20 cellular contexts compared by ENCODE assay signal in genomic region chr17:63816669-63817068, GRCh38.
"Had no signal": no experiment of that assay in that cellular context is flagged by ENCODE, and none has a peak within 500 bp of the region (broad histone marks: within the 10 kb centered on the region; RNA-seq: fewer than 3 reads in every experiment).

No MANE protein-coding gene starts in this region.

- H3K27ac Mint-ChIP-seq: activated B cell treated with CpG ODN at 0.5 μM for 24 hours; activated CD4-positive, alpha-beta T cell treated with anti-CD3 and anti-CD28 coated beads, Interleukin-2, amount 10 ng/mL, durations not matched to agents 24 days and 14 days; activated naive CD4-positive, alpha-beta T cell treated with anti-CD3 and anti-CD28 coated beads, Interleukin-2, amount 50 U/mL, for 24 hours; brain; stimulated activated naive CD8-positive, alpha-beta T cell treated with anti-CD3 and anti-CD28 coated beads, Interleukin-15, Interleukin-2, amounts not matched to agents 100 ng/mL and 50 ng/mL, for 24 hours; T-helper 2 cell treated with Interferon-gamma antibody and Interleukin-4, amounts not matched to agents 5 μg/mL and 100 μg/mL, for 36 hours; type B pancreatic cell had no signal

- H3K27me3 ChIP-seq: gastrocnemius medialis, heart left ventricle, sigmoid colon, spleen, suprapubic skin had no signal

- H3K4me1 Mint-ChIP-seq: brain, neural crest cell had no signal

- H3K4me1 ChIP-seq: lower lobe of right lung, sigmoid colon, suprapubic skin had no signal

- H3K9me3 Mint-ChIP-seq: activated B cell treated with CpG ODN at 0.5 μM for 24 hours; activated CD4-positive, alpha-beta T cell treated with anti-CD3 and anti-CD28 coated beads, Interleukin-2, amount 10 ng/mL, durations not matched to agents 24 days and 14 days; activated naive CD4-positive, alpha-beta T cell treated with anti-CD3 and anti-CD28 coated beads, Interleukin-2, amount 50 U/mL, for 24 hours; brain; central memory CD8-positive, alpha-beta T cell; neural crest cell; stimulated activated naive CD8-positive, alpha-beta T cell treated with anti-CD3 and anti-CD28 coated beads, Interleukin-15, Interleukin-2, amounts not matched to agents 100 ng/mL and 50 ng/mL, for 24 hours; T-helper 2 cell treated with Interferon-gamma antibody and Interleukin-4, amounts not matched to agents 5 μg/mL and 100 μg/mL, for 36 hours; type B pancreatic cell had no signal

- ATAC-seq: gastrocnemius medialis, heart left ventricle, left cardiac atrium, lower lobe of right lung had no signal

- H3K4me3 Mint-ChIP-seq: activated B cell treated with CpG ODN at 0.5 μM for 24 hours; activated CD4-positive, alpha-beta T cell treated with anti-CD3 and anti-CD28 coated beads, Interleukin-2, amount 10 ng/mL, durations not matched to agents 24 days and 14 days; activated naive CD4-positive, alpha-beta T cell treated with anti-CD3 and anti-CD28 coated beads, Interleukin-2, amount 50 U/mL, for 24 hours; brain; central memory CD8-positive, alpha-beta T cell; neural crest cell; stimulated activated naive CD8-positive, alpha-beta T cell treated with anti-CD3 and anti-CD28 coated beads, Interleukin-15, Interleukin-2, amounts not matched to agents 100 ng/mL and 50 ng/mL, for 24 hours; T-helper 2 cell treated with Interferon-gamma antibody and Interleukin-4, amounts not matched to agents 5 μg/mL and 100 μg/mL, for 36 hours; type B pancreatic cell had no signal

- DNase-seq: activated B cell treated with CpG ODN at 0.5 μM for 24 hours; activated CD4-positive, alpha-beta T cell treated with anti-CD3 and anti-CD28 coated beads, Interleukin-2, amount 10 ng/mL, durations not matched to agents 24 days and 14 days; activated effector memory CD4-positive, alpha-beta T cell treated with Interleukin-2 at 50 U/mL for 16 hours; amniotic stem cell; cortex of kidney; effector CD8-positive, alpha-beta T cell; gastrocnemius medialis; heart left ventricle; left cardiac atrium; lower lobe of right lung; sigmoid colon; spleen had no signal

- H3K27ac ChIP-seq: gastrocnemius medialis, heart left ventricle, lower lobe of right lung, sigmoid colon, spleen, suprapubic skin had no signal

- H3K4me3 ChIP-seq: gastrocnemius medialis, heart left ventricle, lower lobe of right lung, sigmoid colon, spleen, suprapubic skin had no signal

- H3K9me3 ChIP-seq: gastrocnemius medialis, heart left ventricle, lower lobe of right lung, sigmoid colon, spleen, suprapubic skin had no signal

- H3K27me3 Mint-ChIP-seq: activated B cell treated with CpG ODN at 0.5 μM for 24 hours; activated CD4-positive, alpha-beta T cell treated with anti-CD3 and anti-CD28 coated beads, Interleukin-2, amount 10 ng/mL, durations not matched to agents 24 days and 14 days; activated naive CD4-positive, alpha-beta T cell treated with anti-CD3 and anti-CD28 coated beads, Interleukin-2, amount 50 U/mL, for 24 hours; central memory CD8-positive, alpha-beta T cell; stimulated activated naive CD8-positive, alpha-beta T cell treated with anti-CD3 and anti-CD28 coated beads, Interleukin-15, Interleukin-2, amounts not matched to agents 100 ng/mL and 50 ng/mL, for 24 hours; type B pancreatic cell had no signal
